ENCODE assay signal across 10 cellular contexts in genomic region chr4:39464886-39465501, GRCh38. TPM values are rescaled to one million over a fixed set of nuclear protein-coding genes. Genes with fewer than 3 reads are reported as not detected.
A peak's percentile ranks its signal among the peaks of the same experiment; 100 is the strongest.
DNase-seq lines count a peak whose midpoint lies in the region; ATAC-seq, FAIRE-seq and TF ChIP-seq lines count a peak whose summit lies in the region.
"Had no signal": no experiment of that assay in that cellular context is flagged by ENCODE, and none has a peak within 500 bp of the region (broad histone marks: within the 10 kb centered on the region; RNA-seq: fewer than 3 reads in every experiment).

No MANE protein-coding gene starts in this region.

- peak; percentile 4 for DNase-seq in NCI-H1694 treated with DMSO at 0.1 percent for 48 hours (lab: John Stamatoyannopoulos, UW)
- no peak for DNase-seq in NCI-H1694 (lab: John Stamatoyannopoulos, UW)
- DNase-seq in NCI-H2107 treated with DMSO at 0.1 percent for 48 hours (lab: John Stamatoyannopoulos, UW; ENCODE audit: unreplicated experiment) = peak; percentile 15
- peak; percentile 51 to 76 (median 63) for DNase-seq in K562 (ENCODE audit: extremely low read depth in 1 of 4, low spot score in 3 of 4)
- peak; percentile 90 for DNase-seq in osteoblast (ENCODE audit: insufficient read length, low spot score, missing footprints)
- no peak for DNase-seq in SHP77 (lab: John Stamatoyannopoulos, UW)
- no peak for DNase-seq in central memory CD4-positive, alpha-beta T cell
- DNase-seq: activated naive CD4-positive, alpha-beta T cell treated with anti-CD3 and anti-CD28 coated beads, Interleukin-2, amount 10 ng/mL, durations not matched to agents 7 days and 5 days had no signal

- intact Hi-C loops in K562 (cut with micrococcal nuclease) = loop anchor here (5.0 to 10.0 kb wide), 4 partner anchors 62 to 850 kb away; partner anchors contain the start of genes SMIM14 and UGDH

- in situ Hi-C loops in K562 (cut with MboI) = no loop called here

- H4K20me1 ChIP-seq in K562 (replicated peaks; ENCODE audit: control insufficient read depth, insufficient read depth, low read length) (no peaks in the 10 kb centered on the region), osteoblast (ENCODE audit: insufficient read depth, low read length) (no peaks in the 10 kb centered on the region)

- H3K27ac ChIP-seq in K562 (ENCODE audit: extremely low read depth, low read depth, low read length) (peak overlapping the region; percentile 46; the same call in 2 of the 3 replicates), osteoblast (ENCODE audit: low read depth, low read length) (peak overlapping the region; percentile 9)

- no peaks in the 10 kb centered on the region for H3K9me1 ChIP-seq in K562 (ENCODE audit: control insufficient read depth, insufficient read depth, low read length)

- peak in 2 of 3 experiments; percentile 46 to 55; a peak in 2 of 6 replicates for TF ChIP-seq CTCF in K562 (IDR thresholded peaks at IDR 0.05 in 2 of 3, conservative IDR thresholded peaks at IDR 0.05 in 1 of 3; ENCODE audit: insufficient read depth in 2 of 3, low read depth in 1 of 3, low read length in 3 of 3)
- TF ChIP-seq CTCF in osteoblast (IDR thresholded peaks at IDR 0.05; ENCODE audit: extremely low read depth, low read depth, low read length) = peak; percentile 38

- ATAC-seq in K562 (peak; percentile 92), GM21367 (IDR thresholded peaks at IDR 0.05; ENCODE audit: unreplicated experiment) (no peak)

- TF ChIP-seq EP300 in K562 (IDR thresholded peaks at IDR 0.05; ENCODE audit: low read length) = no peak

- peak overlapping the region in 1 of 2 experiments; percentile 19; a peak in 1 of 4 replicates for H3K9ac ChIP-seq in K562 (ENCODE audit: insufficient read depth in 1 of 2, low read depth in 2 of 2, low read length in 2 of 2)

- 22% methylated on average over 2 of the region's 2 CpGs for WGBS in K562 (ENCODE audit: insufficient coverage, low coverage, missing lambda C conversion rate)

- H3K4me2 ChIP-seq in K562 (ENCODE audit: insufficient read depth, low read length) = peak overlapping the region; percentile 62
- peak overlapping the region; percentile 51 for H3K4me2 ChIP-seq in osteoblast (ENCODE audit: insufficient read depth, low read length)

- H2AFZ ChIP-seq in K562 (ENCODE audit: low read depth, low read length) (peak overlapping the region; percentile 54), osteoblast (ENCODE audit: low read length) (peak overlapping the region; percentile 76)

- BruUV-seq in K562 (replicated peaks; lab: Mats Ljungman, UMichigan) = no TSS peak

- peak in 1 of 2 experiments; percentile 38; a peak in 2 of 4 replicates for TF ChIP-seq RAD21 in K562 (CRISPR knock-in tag; conservative IDR thresholded peaks at IDR 0.05 in 1 of 2, IDR thresholded peaks at IDR 0.05 in 1 of 2)

- peak; percentile 91 for FAIRE-seq in K562 (lab: Jason Lieb, UNC)

- H3K9me3 ChIP-seq in K562 (replicated peaks; ENCODE audit: control insufficient read depth, insufficient read depth, low read depth, low read length) (no peaks in the 10 kb centered on the region), osteoblast (ENCODE audit: low read depth, low read length) (no peaks in the 10 kb centered on the region)

- peaks cover 0 to 4% of the 10 kb centered on the region in 2 experiments; a peak in 3 of 5 replicates for H3K4me1 ChIP-seq in K562 (replicated peaks in 1 of 2; ENCODE audit: control insufficient read depth in 2 of 2, insufficient read depth in 2 of 2, low read length in 2 of 2)
- peaks cover 8% of the 10 kb centered on the region for H3K4me1 ChIP-seq in osteoblast (ENCODE audit: insufficient read depth, low read length)

- 0 out of 2 replicates have a peak, but pooled peaks have one; percentile 33 for TF ChIP-seq POLR2A in K562 (conservative IDR thresholded peaks at IDR 0.05)

- CTCF ChIA-PET in K562 (lab: Yijun Ruan, JAX; ENCODE audit: low intra/inter-chr PET ratio) = interaction anchor here (0.6 kb wide), 1 partner anchor 194 kb away, joined by 3 read pairs; no protein-coding TSS in a partner anchor

- peaks cover 17% of the 10 kb centered on the region for H3K79me2 ChIP-seq in K562 (ENCODE audit: control insufficient read depth, insufficient read depth, low read length)
- H3K79me2 ChIP-seq in osteoblast (ENCODE audit: insufficient read depth, low read length) = peaks cover 2% of the 10 kb centered on the region

- no peak overlapping the region for H3K4me3 ChIP-seq in K562
- H3K4me3 ChIP-seq in osteoblast (ENCODE audit: insufficient read depth, low read length) = no peak overlapping the region

- H3K27me3 ChIP-seq in K562 (ENCODE audit: control insufficient read depth in 2 of 2, insufficient read depth in 2 of 2, low read length in 2 of 2) (no peaks in the 10 kb centered on the region), osteoblast (ENCODE audit: insufficient read depth, low read length) (no peaks in the 10 kb centered on the region)

- POLR2A ChIA-PET in K562 (lab: Yijun Ruan, JAX) = interaction anchor here (0.6 to 1.4 kb wide), 5 partner anchors 9 to 591 kb away, joined by 3 to 5 read pairs (median 3); partner anchors contain the start of genes N4BP2 and SMIM14

- H3K36me3 ChIP-seq in K562 (ENCODE audit: control insufficient read depth, insufficient read depth, low read length) (peaks cover 79% of the 10 kb centered on the region), osteoblast (ENCODE audit: insufficient read depth, low read length) (peaks cover 13% of the 10 kb centered on the region)

TF ChIP-seq in K562, 482 proteins besides CTCF, POLR2A, EP300 and RAD21 (continues in another document):
- TF ChIP-seq GATAD2A (IDR thresholded peaks at IDR 0.05) (no peak), ZNF57 (CRISPR knock-in tag; IDR thresholded peaks at IDR 0.05) (no peak)

RNA-seq across cellular contexts. Expression of gene LIAS, which starts 6.1 kb away (rescaled TPM):
- total RNA-seq in K562 (2011; cell fraction: chromatin; rRNA removed; ENCODE audit: low replicate concordance) = 47.0 and 100 TPM in 2 replicates
- 33.0 and 33.2 TPM in 2 replicates for total RNA-seq in K562 (2011; cell fraction: nucleolus; rRNA removed)
- 55.9 and 101 TPM in 2 replicates for total RNA-seq in K562 (2011; cell fraction: nucleoplasm; rRNA removed)
- total RNA-seq in K562 (2014; rRNA removed) (21.9 and 23.5 TPM in 2 replicates), K562 (2014; rRNA removed; fragmentation: Illumina TruSeq; extraction: Trizol) (57.1 and 66.9 TPM in 2 replicates), K562 (2015; rRNA removed; fragmentation: Illumina TruSeq; extraction: Trizol) (39.7 and 42.1 TPM in 2 replicates), K562 (2021) (27.4 and 28.1 TPM in 2 replicates), osteoblast (8.7 and 11.2 TPM in 2 replicates)
- polyA plus RNA-seq in K562 (2011; rRNA removed) (39.5 and 50.2 TPM in 2 replicates), K562 (2014; fragmentation: Illumina TruSeq; extraction: Trizol) (45.0 and 49.7 TPM in 2 replicates), K562 (2014; fragmentation: Nextera tagmentation; extraction: Ambion mirVana) (10 to 100 TPM; 40.3 to 56.6 TPM), K562 (2014; rRNA removed) (37.8 and 40.2 TPM in 2 replicates)
- 13.3 and 28.1 TPM in 2 replicates for polyA plus RNA-seq in K562 (2011; cell fraction: cytosol; rRNA removed)
- polyA plus RNA-seq in K562 (2011; cell fraction: nucleus; rRNA removed) = 19.3 and 19.6 TPM in 2 replicates
- polyA plus RNA-seq in K562 (2012) = 24.4 and 35.7 TPM in 2 replicates
- 44.7 and 45.7 TPM in 2 replicates for polyA minus RNA-seq in K562 (2011; rRNA and poly(A)+ RNA removed)
- 16.0 and 21.6 TPM in 2 replicates for polyA minus RNA-seq in K562 (2011; cell fraction: cytosol; rRNA and poly(A)+ RNA removed)
- polyA minus RNA-seq in K562 (2011; cell fraction: nucleus; rRNA and poly(A)+ RNA removed) = 21.5 and 37.1 TPM in 2 replicates

RNA-seq across cellular contexts. Expression of gene RPL9, which starts 6.3 kb away (rescaled TPM):
- 442 and 649 TPM in 2 replicates for total RNA-seq in K562 (2011; cell fraction: chromatin; rRNA removed; ENCODE audit: low replicate concordance)
- 436 and 443 TPM in 2 replicates for total RNA-seq in K562 (2011; cell fraction: nucleolus; rRNA removed)
- 704 and 1,109 TPM in 2 replicates for total RNA-seq in K562 (2011; cell fraction: nucleoplasm; rRNA removed)
- total RNA-seq in K562 (2014; rRNA removed) = 2,727 and 5,178 TPM in 2 replicates
- 3,033 and 3,406 TPM in 2 replicates for total RNA-seq in K562 (2014; rRNA removed; fragmentation: Illumina TruSeq; extraction: Trizol)
- 2,713 and 2,948 TPM in 2 replicates for total RNA-seq in K562 (2015; rRNA removed; fragmentation: Illumina TruSeq; extraction: Trizol)
- 1,925 and 2,195 TPM in 2 replicates for total RNA-seq in K562 (2021)
- 2,384 and 2,903 TPM in 2 replicates for polyA plus RNA-seq in K562 (2011; rRNA removed)
- polyA plus RNA-seq in K562 (2011; cell fraction: cytosol; rRNA removed) = 562 and 2,012 TPM in 2 replicates
- polyA plus RNA-seq in K562 (2011; cell fraction: nucleus; rRNA removed) = 394 and 751 TPM in 2 replicates
- polyA plus RNA-seq in K562 (2012) = 2,558 and 2,594 TPM in 2 replicates
- polyA plus RNA-seq in K562 (2014; fragmentation: Illumina TruSeq; extraction: Trizol) = 2,442 and 3,049 TPM in 2 replicates
- polyA plus RNA-seq in K562 (2014; fragmentation: Nextera tagmentation; extraction: Ambion mirVana) = 1,000 to 10,000 TPM; 3,844 to 3,942 TPM
- 3,722 and 4,659 TPM in 2 replicates for polyA plus RNA-seq in K562 (2014; rRNA removed)
- polyA minus RNA-seq in K562 (2011; rRNA and poly(A)+ RNA removed) = 587 and 768 TPM in 2 replicates
- 661 and 764 TPM in 2 replicates for polyA minus RNA-seq in K562 (2011; cell fraction: cytosol; rRNA and poly(A)+ RNA removed)
- 289 and 495 TPM in 2 replicates for polyA minus RNA-seq in K562 (2011; cell fraction: nucleus; rRNA and poly(A)+ RNA removed)
- total RNA-seq in osteoblast = 1,561 and 1,800 TPM in 2 replicates

RNA-seq across cellular contexts. Expression of gene KLB, which starts 58.3 kb away (rescaled TPM):
- not detected in 2 replicates for total RNA-seq in K562 (2011; cell fraction: chromatin; rRNA removed; ENCODE audit: low replicate concordance)
- not detected in 2 replicates for total RNA-seq in K562 (2011; cell fraction: nucleolus; rRNA removed)
- not detected in 2 replicates for total RNA-seq in K562 (2011; cell fraction: nucleoplasm; rRNA removed)
- total RNA-seq in K562 (2014; rRNA removed) (not detected in 2 replicates), K562 (2014; rRNA removed; fragmentation: Illumina TruSeq; extraction: Trizol) (not detected in 2 replicates), K562 (2015; rRNA removed; fragmentation: Illumina TruSeq; extraction: Trizol) (not detected in 2 replicates), K562 (2021) (0.04 TPM in 1 of 2 replicates, not detected in the other), osteoblast (not detected in 2 replicates)
- polyA plus RNA-seq in K562 (2011; rRNA removed) (not detected in 2 replicates), K562 (2014; fragmentation: Illumina TruSeq; extraction: Trizol) (not detected in 2 replicates), K562 (2014; fragmentation: Nextera tagmentation; extraction: Ambion mirVana) (under 1 TPM; 0.04 to 0.13 TPM), K562 (2014; rRNA removed) (not detected in 2 replicates)
- polyA plus RNA-seq in K562 (2011; cell fraction: cytosol; rRNA removed) = not detected in 2 replicates
- not detected in 2 replicates for polyA plus RNA-seq in K562 (2011; cell fraction: nucleus; rRNA removed)
- polyA plus RNA-seq in K562 (2012) = 0.04 and 0.05 TPM in 2 replicates
- polyA minus RNA-seq in K562 (2011; rRNA and poly(A)+ RNA removed) = not detected in 2 replicates
- not detected in 2 replicates for polyA minus RNA-seq in K562 (2011; cell fraction: cytosol; rRNA and poly(A)+ RNA removed)
- polyA minus RNA-seq in K562 (2011; cell fraction: nucleus; rRNA and poly(A)+ RNA removed) = not detected in 2 replicates
- total RNA-seq: B cell had no signal

Comparison
In these comparisons a context has a peak if more than half of its experiments do, and no peak if none do; other contexts are left out.
1. DNase-seq: peak in NCI-H1694 treated with DMSO at 0.1 percent for 48 hours (single experiment), NCI-H2107 treated with DMSO at 0.1 percent for 48 hours (single experiment), K562 (4 of 4) and osteoblast (single experiment); none in NCI-H1694 (single experiment), SHP77 (0 of 2) and central memory CD4-positive, alpha-beta T cell (single experiment).